Comparison of ENCODE assay signal across 24 cellular contexts in genomic region chr2:187702157-187702556, GRCh38.
"Had no signal": no experiment of that assay in that cellular context is flagged by ENCODE, and none has a peak within 500 bp of the region (broad histone marks: within the 10 kb centered on the region; RNA-seq: fewer than 3 reads in every experiment).

No MANE protein-coding gene starts in this region.

- H3K27ac ChIP-seq: hepatocyte, left ventricle myocardium inferior, ovary, sigmoid colon, spleen, suprapubic skin, thoracic aorta, tibial artery, uterus had no signal

- ATAC-seq: natural killer cell; right cardiac atrium; stimulated activated effector memory CD8-positive, alpha-beta T cell treated with anti-CD3 and anti-CD28 coated beads, Interleukin-12 subunit alpha, Interleukin-12 subunit beta, amount 100 ng/mL, for 72 hours had no signal

- H3K27ac Mint-ChIP-seq: mesothelial cell of epicardium; naive B cell; natural killer cell; nephron progenitor cell; progenitor cell of endocrine pancreas; stimulated activated effector memory CD8-positive, alpha-beta T cell treated with anti-CD3 and anti-CD28 coated beads, Interleukin-12 subunit alpha, Interleukin-12 subunit beta, amount 100 ng/mL, for 72 hours; stimulated activated naive CD8-positive, alpha-beta T cell treated with anti-CD3 and anti-CD28 coated beads, Interleukin-15, Interleukin-2, amounts not matched to agents 100 ng/mL and 50 ng/mL, for 24 hours; type B pancreatic cell had no signal

- H3K36me3 ChIP-seq: left ventricle myocardium inferior, ovary, sigmoid colon, spleen, suprapubic skin, thoracic aorta, tibial artery, uterus had no signal

- H3K9me3 Mint-ChIP-seq: nephron progenitor cell, type B pancreatic cell had no signal

- H3K9me3 ChIP-seq: ovary, sigmoid colon, suprapubic skin, thoracic aorta, tibial artery, uterus had no signal

- H3K4me1 ChIP-seq: left ventricle myocardium inferior, sigmoid colon, spleen, suprapubic skin, tibial artery, uterus had no signal

- H3K4me3 ChIP-seq: hepatocyte, left ventricle myocardium inferior, lung, ovary, sigmoid colon, spleen, suprapubic skin, thoracic aorta, tibial artery, uterus had no signal

- H3K4me3 Mint-ChIP-seq: mesothelial cell of epicardium; naive B cell; natural killer cell; nephron progenitor cell; stimulated activated effector memory CD8-positive, alpha-beta T cell treated with anti-CD3 and anti-CD28 coated beads, Interleukin-12 subunit alpha, Interleukin-12 subunit beta, amount 100 ng/mL, for 72 hours; stimulated activated naive CD8-positive, alpha-beta T cell treated with anti-CD3 and anti-CD28 coated beads, Interleukin-15, Interleukin-2, amounts not matched to agents 100 ng/mL and 50 ng/mL, for 24 hours; type B pancreatic cell had no signal

- DNase-seq: islet precursor cell; left ventricle myocardium inferior; mesendoderm; naive B cell; natural killer cell; nephron progenitor cell; ovary; right cardiac atrium; sigmoid colon; small intestine; spleen; stimulated activated CD4-positive, alpha-beta T cell treated with anti-CD3 and anti-CD28 coated beads, Interleukin-4, amount 100 ng/mL, for 24 hours; stimulated activated naive CD4-positive, alpha-beta T cell; tibial artery; uterus had no signal

- H3K4me1 Mint-ChIP-seq: mesothelial cell of epicardium; naive B cell; natural killer cell; nephron progenitor cell; stimulated activated effector memory CD8-positive, alpha-beta T cell treated with anti-CD3 and anti-CD28 coated beads, Interleukin-12 subunit alpha, Interleukin-12 subunit beta, amount 100 ng/mL, for 72 hours had no signal

- H3K27me3 Mint-ChIP-seq: naive B cell; progenitor cell of endocrine pancreas; stimulated activated naive CD8-positive, alpha-beta T cell treated with anti-CD3 and anti-CD28 coated beads, Interleukin-15, Interleukin-2, amounts not matched to agents 100 ng/mL and 50 ng/mL, for 24 hours; type B pancreatic cell had no signal

- H3K27me3 ChIP-seq: hepatocyte, ovary, sigmoid colon, spleen, suprapubic skin, tibial artery, uterus had no signal

- H3K36me3 Mint-ChIP-seq: naive B cell; natural killer cell; stimulated activated effector memory CD8-positive, alpha-beta T cell treated with anti-CD3 and anti-CD28 coated beads, Interleukin-12 subunit alpha, Interleukin-12 subunit beta, amount 100 ng/mL, for 72 hours; type B pancreatic cell had no signal
